32 cellular contexts compared by ENCODE assay signal in genomic region chr12:106896603-106897002, GRCh38.
"Had no signal": no experiment of that assay in that cellular context is flagged by ENCODE, and none has a peak within 500 bp of the region (broad histone marks: within the 10 kb centered on the region; RNA-seq: fewer than 3 reads in every experiment).

No MANE protein-coding gene starts in this region.

- H3K36me3 ChIP-seq: neutrophil, ovary, spleen, suprapubic skin, tibial artery, transverse colon, upper lobe of right lung, uterus had no signal

- H3K27ac Mint-ChIP-seq: natural killer cell treated with Interleukin-12 subunit alpha and Interleukin-12 subunit beta and Interleukin-15 and Interleukin-18, amount 100 ng/mL, for 72 hours; progenitor cell of endocrine pancreas; stimulated activated memory B cell treated with anti-CD40 and anti-IgM and Interleukin-4, amounts not matched to agents 10 μg/mL and 1 μg/mL and 100 μg/mL, for 72 hours; type B pancreatic cell had no signal

- H3K27ac ChIP-seq: neutrophil, ovary, parathyroid adenoma, psoas muscle, skin epidermis, spleen, suprapubic skin, testis, tibial artery, transverse colon, upper lobe of right lung, uterus had no signal

- H3K4me3 ChIP-seq: ovary, psoas muscle, skin epidermis, smooth muscle cell, spleen, suprapubic skin, testis, tibial artery, transverse colon, upper lobe of right lung, uterus had no signal

- DNase-seq: naive thymus-derived CD8-positive, alpha-beta T cell; nephron progenitor cell; nucleus accumbens; ovary; posterior cingulate gyrus; psoas muscle; right cardiac atrium; spleen; stimulated activated CD4-positive, alpha-beta T cell treated with anti-CD3 and anti-CD28 coated beads, Interleukin-12 subunit alpha, Interleukin-12 subunit beta, amount 100 ng/mL, for 4 hours; stimulated activated CD4-positive, alpha-beta T cell treated with anti-CD3 and anti-CD28 coated beads, Interleukin-1b, Interleukin-23, amount 100 ng/mL, for 48 hours; stimulated activated CD4-positive, alpha-beta T cell treated with anti-CD3 and anti-CD28 coated beads, Interleukin-4, amount 100 ng/mL, for 1 hour; stimulated activated CD4-positive, alpha-beta T cell treated with anti-CD3 and anti-CD28 coated beads, Interleukin-4, amount 100 ng/mL, for 4 hours; stimulated activated CD8-positive, alpha-beta memory T cell treated with anti-CD3 and anti-CD28 coated beads, Interleukin-4, amount 100 ng/mL, for 48 hours; stimulated activated naive CD4-positive, alpha-beta T cell; stimulated activated naive CD8-positive, alpha-beta T cell treated with anti-CD3 and anti-CD28 coated beads, Interleukin-15, amount 100 ng/mL, for 72 hours; stimulated activated naive CD8-positive, alpha-beta T cell treated with anti-CD3 and anti-CD28 coated beads, Interleukin-15, Interleukin-2, amounts not matched to agents 100 U/mL and 50 U/mL, for 24 hours; substantia nigra; testis; tibial artery; transverse colon; upper lobe of right lung; uterus had no signal

- H3K27me3 ChIP-seq: ovary, suprapubic skin, testis, tibial artery, transverse colon, upper lobe of right lung, uterus had no signal

- ATAC-seq: naive thymus-derived CD8-positive, alpha-beta T cell; natural killer cell treated with Interleukin-12 subunit alpha and Interleukin-12 subunit beta and Interleukin-15 and Interleukin-18, amount 100 ng/mL, for 72 hours; psoas muscle; right cardiac atrium; stimulated activated memory B cell treated with anti-CD40 and anti-IgM and Interleukin-4, amounts not matched to agents 10 μg/mL and 1 μg/mL and 100 μg/mL, for 72 hours; stimulated activated naive CD8-positive, alpha-beta T cell treated with anti-CD3 and anti-CD28 coated beads, Interleukin-15, amount 100 ng/mL, for 72 hours; stimulated activated naive CD8-positive, alpha-beta T cell treated with anti-CD3 and anti-CD28 coated beads, Interleukin-15, Interleukin-2, amounts not matched to agents 100 U/mL and 50 U/mL, for 24 hours; upper lobe of right lung had no signal

- H3K36me3 Mint-ChIP-seq: naive thymus-derived CD8-positive, alpha-beta T cell; natural killer cell treated with Interleukin-12 subunit alpha and Interleukin-12 subunit beta and Interleukin-15 and Interleukin-18, amount 100 ng/mL, for 72 hours; stimulated activated memory B cell treated with anti-CD40 and anti-IgM and Interleukin-4, amounts not matched to agents 10 μg/mL and 1 μg/mL and 100 μg/mL, for 72 hours; type B pancreatic cell had no signal

- H3K79me2 ChIP-seq: parathyroid adenoma had no signal

- H3K9ac ChIP-seq: parathyroid adenoma had no signal

- H2AFZ ChIP-seq: parathyroid adenoma had no signal

- H3K4me1 ChIP-seq: psoas muscle, spleen, suprapubic skin, testis, tibial artery, upper lobe of right lung, uterus had no signal

- H3K4me2 ChIP-seq: smooth muscle cell had no signal

- H3K4me3 Mint-ChIP-seq: naive thymus-derived CD8-positive, alpha-beta T cell; natural killer cell treated with Interleukin-12 subunit alpha and Interleukin-12 subunit beta and Interleukin-15 and Interleukin-18, amount 100 ng/mL, for 72 hours; stimulated activated memory B cell treated with anti-CD40 and anti-IgM and Interleukin-4, amounts not matched to agents 10 μg/mL and 1 μg/mL and 100 μg/mL, for 72 hours; stimulated activated naive CD8-positive, alpha-beta T cell treated with anti-CD3 and anti-CD28 coated beads, Interleukin-15, amount 100 ng/mL, for 72 hours; type B pancreatic cell had no signal

- H3K9me3 ChIP-seq: neutrophil, ovary, psoas muscle, spleen, suprapubic skin, testis, tibial artery, transverse colon, upper lobe of right lung, uterus had no signal

- H3K9me3 Mint-ChIP-seq: natural killer cell treated with Interleukin-12 subunit alpha and Interleukin-12 subunit beta and Interleukin-15 and Interleukin-18, amount 100 ng/mL, for 72 hours; nephron progenitor cell; neural crest cell; stimulated activated memory B cell treated with anti-CD40 and anti-IgM and Interleukin-4, amounts not matched to agents 10 μg/mL and 1 μg/mL and 100 μg/mL, for 72 hours; stimulated activated naive CD8-positive, alpha-beta T cell treated with anti-CD3 and anti-CD28 coated beads, Interleukin-15, amount 100 ng/mL, for 72 hours; type B pancreatic cell had no signal
